In the genomic region with DNA sequence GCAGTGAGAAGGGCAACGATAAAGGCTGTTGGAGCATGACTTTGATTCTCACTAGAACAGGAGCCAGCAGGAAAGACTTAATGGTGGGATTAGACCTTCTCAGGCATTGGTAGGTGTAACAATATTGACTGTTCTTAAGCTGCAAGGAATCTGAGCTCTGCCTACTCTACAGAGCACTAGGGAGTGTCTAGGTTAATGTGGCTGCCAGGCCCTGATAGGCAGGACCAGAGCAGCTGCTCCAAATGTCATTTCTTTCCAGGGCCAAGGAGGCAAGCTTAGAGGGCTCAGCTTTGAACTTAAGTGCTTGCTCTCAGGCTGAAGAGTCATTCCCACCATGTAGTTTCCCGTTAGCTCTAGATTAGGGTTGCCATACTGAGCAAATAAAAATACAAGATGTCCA, we compare ENCODE assay signal across 21 cellular contexts.
"Had no signal": no experiment of that assay in that cellular context is flagged by ENCODE, and none has a peak within 500 bp of the region (broad histone marks: within the 10 kb centered on the region; RNA-seq: fewer than 3 reads in every experiment).

No MANE protein-coding gene starts in this region.

- H3K27ac ChIP-seq: dorsolateral prefrontal cortex, gastrocnemius medialis, right atrium auricular region, suprapubic skin, thyroid gland, uterus had no signal

- ATAC-seq: gastrocnemius medialis; naive thymus-derived CD8-positive, alpha-beta T cell; stimulated activated naive CD8-positive, alpha-beta T cell treated with anti-CD3 and anti-CD28 coated beads, Interleukin-15, Interleukin-2, amounts not matched to agents 100 U/mL and 50 U/mL, for 24 hours had no signal

- H3K4me3 ChIP-seq: dorsolateral prefrontal cortex, gastrocnemius medialis, heart right ventricle, left ventricle myocardium inferior, right atrium auricular region, sigmoid colon, smooth muscle cell, suprapubic skin, thyroid gland, uterus had no signal

- H3K36me3 Mint-ChIP-seq: type B pancreatic cell had no signal

- H3K27ac Mint-ChIP-seq: naive thymus-derived CD8-positive, alpha-beta T cell; type B pancreatic cell had no signal

- H3K4me1 Mint-ChIP-seq: naive thymus-derived CD8-positive, alpha-beta T cell; neural crest cell had no signal

- H3K4me2 ChIP-seq: smooth muscle cell had no signal

- H3K4me3 Mint-ChIP-seq: naive thymus-derived CD8-positive, alpha-beta T cell; neural crest cell; type B pancreatic cell had no signal

- H3K36me3 ChIP-seq: gastrocnemius medialis, heart right ventricle, left ventricle myocardium inferior, right atrium auricular region, sigmoid colon, suprapubic skin, thyroid gland, uterus had no signal

- H3K27me3 ChIP-seq: dorsolateral prefrontal cortex, gastrocnemius medialis, heart right ventricle, right atrium auricular region, sigmoid colon, suprapubic skin, thyroid gland, uterus had no signal

- H3K27me3 Mint-ChIP-seq: type B pancreatic cell had no signal

- DNase-seq: cortex of kidney; dorsolateral prefrontal cortex; effector CD8-positive, alpha-beta T cell; gastrocnemius medialis; heart right ventricle; hypothalamus; kidney glomerular epithelial cell; left ventricle myocardium inferior; mesendoderm; naive thymus-derived CD8-positive, alpha-beta T cell; posterior cingulate gyrus; sigmoid colon; stimulated activated CD4-positive, alpha-beta T cell treated with anti-CD3 and anti-CD28 coated beads, Interleukin-2, amount 100 ng/mL, for 48 hours; stimulated activated naive CD8-positive, alpha-beta T cell treated with anti-CD3 and anti-CD28 coated beads, Interleukin-15, Interleukin-2, amounts not matched to agents 100 U/mL and 50 U/mL, for 24 hours; uterus had no signal

- H3K9me3 ChIP-seq: gastrocnemius medialis, sigmoid colon, suprapubic skin, thyroid gland, uterus had no signal

- H3K4me1 ChIP-seq: gastrocnemius medialis, left ventricle myocardium inferior, right atrium auricular region, suprapubic skin, thyroid gland, uterus had no signal

- H3K9me3 Mint-ChIP-seq: type B pancreatic cell had no signal
